1 cellular context compared by ENCODE assay signal in the genomic region with DNA sequence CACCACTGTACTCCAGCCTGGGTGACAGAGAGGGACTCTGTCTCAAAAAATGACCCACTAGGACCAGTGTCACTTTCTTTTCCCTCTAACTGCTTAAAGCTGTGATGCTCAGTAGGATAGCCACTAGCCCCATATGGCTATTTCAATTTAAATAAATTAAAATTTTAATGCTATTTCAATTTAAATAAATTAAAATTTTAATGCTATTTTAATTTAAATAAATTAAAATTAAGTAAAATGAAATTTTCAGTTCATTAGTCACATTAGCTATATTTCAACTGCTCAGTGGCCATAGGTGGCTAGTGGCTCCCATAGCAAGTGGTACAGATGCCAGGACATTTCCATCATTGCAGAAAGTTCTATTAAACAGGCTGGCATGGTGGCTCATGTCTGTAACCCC.
TF ChIP-seq lines count a peak whose summit lies in the region.

No MANE protein-coding gene starts in this region.

TF ChIP-seq in WTC11, 78 proteins besides CTCF, POLR2A, EP300 and RAD21:
- peak; percentile 95 for TF ChIP-seq HMGA2 (CRISPR knock-in tag; IDR thresholded peaks at IDR 0.05)
- TF ChIP-seq, protein P1, sequence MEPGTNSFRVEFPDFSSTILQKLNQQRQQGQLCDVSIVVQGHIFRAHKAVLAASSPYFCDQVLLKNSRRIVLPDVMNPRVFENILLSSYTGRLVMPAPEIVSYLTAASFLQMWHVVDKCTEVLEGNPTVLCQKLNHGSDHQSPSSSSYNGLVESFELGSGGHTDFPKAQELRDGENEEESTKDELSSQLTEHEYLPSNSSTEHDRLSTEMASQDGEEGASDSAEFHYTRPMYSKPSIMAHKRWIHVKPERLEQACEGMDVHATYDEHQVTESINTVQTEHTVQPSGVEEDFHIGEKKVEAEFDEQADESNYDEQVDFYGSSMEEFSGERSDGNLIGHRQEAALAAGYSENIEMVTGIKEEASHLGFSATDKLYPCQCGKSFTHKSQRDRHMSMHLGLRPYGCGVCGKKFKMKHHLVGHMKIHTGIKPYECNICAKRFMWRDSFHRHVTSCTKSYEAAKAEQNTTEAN (CRISPR knock-in tag; IDR thresholded peaks at IDR 0.05), result no peak
TF ChIP-seq in WTC11: peak in this region for 1.
